In genomic region chr6:11925805-11926204, GRCh38 we compare ENCODE assay signal across 29 cellular contexts.
"Had no signal": no experiment of that assay in that cellular context is flagged by ENCODE, and none has a peak within 500 bp of the region (broad histone marks: within the 10 kb centered on the region; RNA-seq: fewer than 3 reads in every experiment).

No MANE protein-coding gene starts in this region.

- H3K9me3 Mint-ChIP-seq: activated CD4-positive, alpha-beta memory T cell treated with anti-CD3 and anti-CD28 coated beads, Interleukin-2, amount 10 ng/mL, durations not matched to agents 7 days and 5 days; activated naive CD4-positive, alpha-beta T cell treated with anti-CD3 and anti-CD28 coated beads, Interleukin-2, amount 10 ng/mL, durations not matched to agents 7 days and 5 days; activated naive CD8-positive, alpha-beta T cell treated with anti-CD3 and anti-CD28 coated beads, Interleukin-2, amount 10 ng/mL, durations not matched to agents 7 days and 5 days; activated T-cell treated with anti-CD3 and anti-CD28 coated beads, Interleukin-2, amount 50 U/mL, for 72 hours; activated T-helper 2 cell treated with anti-CD3 and anti-CD28 coated beads, Interferon-gamma antibody, Interleukin-2, Interleukin-4, amounts not matched to agents 10 μg/mL and 5 μg/mL and 100 μg/mL, durations not matched to agents 14 hours and 24 hours and 36 hours; T-cell had no signal

- H3K4me1 ChIP-seq: breast epithelium had no signal

- H3K27me3 Mint-ChIP-seq: activated naive CD8-positive, alpha-beta T cell treated with anti-CD3 and anti-CD28 coated beads, Interleukin-2, amount 10 ng/mL, durations not matched to agents 7 days and 5 days had no signal

- H3K27ac ChIP-seq: breast epithelium, SK-N-MC, VCaP had no signal

- H3K27me3 ChIP-seq: breast epithelium had no signal

- H3K9me3 ChIP-seq: breast epithelium had no signal

- H3K4me1 Mint-ChIP-seq: activated CD4-positive, alpha-beta memory T cell treated with anti-CD3 and anti-CD28 coated beads, Interleukin-2, amount 10 ng/mL, durations not matched to agents 7 days and 5 days; activated CD4-positive, alpha-beta T cell treated with anti-CD3 and anti-CD28 coated beads for 36 hours; activated naive CD4-positive, alpha-beta T cell treated with anti-CD3 and anti-CD28 coated beads, Interleukin-2, amount 10 ng/mL, durations not matched to agents 7 days and 5 days; activated naive CD8-positive, alpha-beta T cell treated with anti-CD3 and anti-CD28 coated beads, Interleukin-2, amount 10 ng/mL, durations not matched to agents 7 days and 5 days had no signal

- H3K36me3 Mint-ChIP-seq: activated naive CD4-positive, alpha-beta T cell treated with anti-CD3 and anti-CD28 coated beads, Interleukin-2, amount 10 ng/mL, durations not matched to agents 7 days and 5 days; activated naive CD8-positive, alpha-beta T cell treated with anti-CD3 and anti-CD28 coated beads, Interleukin-2, amount 10 ng/mL, durations not matched to agents 7 days and 5 days; T-cell had no signal

- H3K4me3 ChIP-seq: breast epithelium, SK-N-MC had no signal

- ATAC-seq: activated CD4-positive, alpha-beta T cell treated with anti-CD3 and anti-CD28 coated beads for 36 hours; activated T-cell treated with anti-CD3 and anti-CD28 coated beads, Interleukin-2, amount 50 U/mL, for 72 hours; Panc1; Right ventricle myocardium inferior; T-cell had no signal

- H3K4me3 Mint-ChIP-seq: activated CD4-positive, alpha-beta memory T cell treated with anti-CD3 and anti-CD28 coated beads, Interleukin-2, amount 10 ng/mL, durations not matched to agents 7 days and 5 days; activated CD4-positive, alpha-beta T cell treated with anti-CD3 and anti-CD28 coated beads for 36 hours; activated naive CD4-positive, alpha-beta T cell treated with anti-CD3 and anti-CD28 coated beads, Interleukin-2, amount 10 ng/mL, durations not matched to agents 7 days and 5 days; activated naive CD8-positive, alpha-beta T cell treated with anti-CD3 and anti-CD28 coated beads, Interleukin-2, amount 10 ng/mL, durations not matched to agents 7 days and 5 days; activated T-cell treated with anti-CD3 and anti-CD28 coated beads, Interleukin-2, amount 50 U/mL, for 72 hours; T-cell had no signal

- H3K36me3 ChIP-seq: breast epithelium had no signal

- DNase-seq: activated CD4-positive, alpha-beta memory T cell treated with anti-CD3 and anti-CD28 coated beads, Interleukin-2, amount 10 ng/mL, durations not matched to agents 7 days and 5 days; activated CD4-positive, alpha-beta T cell treated with anti-CD3 and anti-CD28 coated beads for 36 hours; activated CD4-positive, alpha-beta T cell treated with anti-CD3 and anti-CD28 coated beads, Interleukin-2, amount 50 U/mL, for 1 hour; activated gamma-delta T cell treated with Interleukin-2 at 50 U/mL for 16 hours; activated naive CD4-positive, alpha-beta T cell treated with anti-CD3 and anti-CD28 coated beads, Interleukin-2, amount 10 ng/mL, durations not matched to agents 7 days and 5 days; activated naive CD8-positive, alpha-beta T cell treated with anti-CD3 and anti-CD28 coated beads, Interleukin-2, amount 10 ng/mL, durations not matched to agents 7 days and 5 days; activated T-cell treated with anti-CD3 and anti-CD28 coated beads for 4 hours; activated T-cell treated with anti-CD3 and anti-CD28 coated beads, Interleukin-2, amount 50 U/mL, for 72 hours; aorta; caudate nucleus; Kasumi-1; NCI-H1048; NCI-H1417; NCI-H1930; NCI-H2171; NCI-H2227 treated with DMSO at 0.1 percent for 48 hours; NCI-H446 treated with DMSO at 0.1 percent for 48 hours; NCI-H69; NK-92 treated with Interleukin-12 subunit alpha and Interleukin-12 subunit beta, amount 100 ng/mL, for 24 hours; OCI-M1; RPMI8226; T-cell; T-helper 2 cell had no signal

- H3K27ac Mint-ChIP-seq: activated CD4-positive, alpha-beta memory T cell treated with anti-CD3 and anti-CD28 coated beads, Interleukin-2, amount 10 ng/mL, durations not matched to agents 7 days and 5 days; activated CD4-positive, alpha-beta T cell treated with anti-CD3 and anti-CD28 coated beads for 36 hours; activated naive CD4-positive, alpha-beta T cell treated with anti-CD3 and anti-CD28 coated beads, Interleukin-2, amount 10 ng/mL, durations not matched to agents 7 days and 5 days; activated naive CD8-positive, alpha-beta T cell treated with anti-CD3 and anti-CD28 coated beads, Interleukin-2, amount 10 ng/mL, durations not matched to agents 7 days and 5 days; activated T-cell treated with anti-CD3 and anti-CD28 coated beads, Interleukin-2, amount 50 U/mL, for 72 hours; activated T-helper 2 cell treated with anti-CD3 and anti-CD28 coated beads, Interferon-gamma antibody, Interleukin-2, Interleukin-4, amounts not matched to agents 10 μg/mL and 5 μg/mL and 100 μg/mL, durations not matched to agents 14 hours and 24 hours and 36 hours; T-cell had no signal
